Comparison of ENCODE assay signal across 8 cellular contexts in genomic region chr7:71735961-71736556, GRCh38.
DNase-seq lines count a peak whose midpoint lies in the region; ATAC-seq, FAIRE-seq and TF ChIP-seq lines count a peak whose summit lies in the region.

No MANE protein-coding gene starts in this region.

- intact Hi-C loops in Right ventricle myocardium inferior (cut with DNase I) (loop anchor here (1.0 to 10.0 kb wide), 3 partner anchors 501 to 907 kb away; no protein-coding TSS in a partner anchor), breast epithelium (cut with DNase I; ENCODE audit: low total_unique reads) (no loop called here), kidney (cut with DNase I) (no loop called here)

- no peak for FAIRE-seq in kidney (lab: Jason Lieb, UNC)

- no peak overlapping the region for H3K27ac ChIP-seq in cardiac muscle cell
- no peak overlapping the region for H3K27ac ChIP-seq in breast epithelium
- H3K27ac ChIP-seq in kidney (ENCODE audit: low read depth in 2 of 2, low read length in 2 of 2), result no peak overlapping the region

- H3K9me3 ChIP-seq in cardiac muscle cell (ENCODE audit: low read depth), result no peaks in the 10 kb centered on the region
- no peaks in the 10 kb centered on the region for H3K9me3 ChIP-seq in breast epithelium
- H3K9me3 ChIP-seq in kidney (ENCODE audit: control insufficient read depth in 1 of 2, low read length in 2 of 2), result no peaks in the 10 kb centered on the region

- no peaks in the 10 kb centered on the region for H3K27me3 ChIP-seq in cardiac muscle cell
- no peaks in the 10 kb centered on the region for H3K27me3 ChIP-seq in breast epithelium

- H3K4me1 ChIP-seq in cardiac muscle cell (ENCODE audit: low read depth) (no peaks in the 10 kb centered on the region), breast epithelium (no peaks in the 10 kb centered on the region), kidney (ENCODE audit: control insufficient read depth in 1 of 2, insufficient read depth in 1 of 2, low read depth in 1 of 2, low read length in 2 of 2) (no peaks in the 10 kb centered on the region)

- TF ChIP-seq CTCF in cardiac muscle cell (IDR thresholded peaks at IDR 0.05; ENCODE audit: low read depth, low read length), result peak; percentile 89
- peak; percentile 55 to 67 (median 66) for TF ChIP-seq CTCF in breast epithelium (IDR thresholded peaks at IDR 0.05)
- TF ChIP-seq CTCF in kidney (IDR thresholded peaks at IDR 0.05; ENCODE audit: borderline replicate concordance, extremely low read depth, insufficient read depth), result peak; percentile 89

- H3K4me3 ChIP-seq in cardiac muscle cell (no peak overlapping the region), breast epithelium (no peak overlapping the region), kidney (ENCODE audit: low read length in 2 of 2) (no peak overlapping the region)

- peak; percentile 71 to 86 for DNase-seq in cardiac muscle cell (ENCODE audit: low read depth in 1 of 2, low spot score in 1 of 2)
- no peak for DNase-seq in Right ventricle myocardium inferior (ENCODE audit: missing footprints)
- DNase-seq in M059J (ENCODE audit: low read depth), result peak; percentile 64
- peak; percentile 16 for DNase-seq in SKM-1 (lab: John Stamatoyannopoulos, UW; ENCODE audit: unreplicated experiment)
- peak; percentile 32 to 63 for DNase-seq in breast epithelium (ENCODE audit: low spot score in 2 of 2)
- no peak for DNase-seq in kidney
- DNase-seq in stimulated activated CD4-positive, alpha-beta T cell treated with anti-CD3 and anti-CD28 coated beads, Interleukin-15, amount 100 ng/mL, for 24 hours, result peak; percentile 60

- H3K36me3 ChIP-seq in cardiac muscle cell, result no peaks in the 10 kb centered on the region
- H3K36me3 ChIP-seq in breast epithelium, result no peaks in the 10 kb centered on the region
- no peaks in the 10 kb centered on the region for H3K36me3 ChIP-seq in kidney (ENCODE audit: control insufficient read depth in 1 of 2, insufficient read depth in 2 of 2, low read length in 2 of 2)

- no peak overlapping the region for H3K9ac ChIP-seq in kidney (ENCODE audit: low read length in 2 of 2)

- TF ChIP-seq POLR2A in breast epithelium (IDR thresholded peaks at IDR 0.05), result no peak

- ATAC-seq in Right ventricle myocardium inferior (no peak), GM21447 (IDR thresholded peaks at IDR 0.05; ENCODE audit: unreplicated experiment) (no peak)

Comparison
In these comparisons a context has a peak if more than half of its experiments do, and no peak if none do; other contexts are left out.
1. DNase-seq: peak in cardiac muscle cell (2 of 2), M059J (single experiment), SKM-1 (single experiment), breast epithelium (2 of 2) and stimulated activated CD4-positive, alpha-beta T cell treated with anti-CD3 and anti-CD28 coated beads, Interleukin-15, amount 100 ng/mL, for 24 hours (single experiment); none in Right ventricle myocardium inferior (single experiment) and kidney (single experiment).
2. Peak in every context shown above with its lines, with median percentiles within 50 percentile points of each other: CTCF ChIP-seq.